9 cellular contexts compared by ENCODE assay signal in genomic region chr3:49013738-49014660, GRCh38. TPM values are rescaled to one million over a fixed set of nuclear protein-coding genes. Genes with fewer than 3 reads are reported as not detected.
DNase-seq lines count a peak whose midpoint lies in the region; ATAC-seq, FAIRE-seq and TF ChIP-seq lines count a peak whose summit lies in the region.
"Had no signal": no experiment of that assay in that cellular context is flagged by ENCODE, and none has a peak within 500 bp of the region (broad histone marks: within the 10 kb centered on the region; RNA-seq: fewer than 3 reads in every experiment).

No MANE protein-coding gene starts in this region.

- peak; percentile 44 for TF ChIP-seq CTCF in astrocyte (IDR thresholded peaks at IDR 0.05; ENCODE audit: insufficient read depth, low read depth, low read length)

- H3K27me3 Mint-ChIP-seq in astrocyte (ENCODE audit: low read depth, unreplicated experiment) (no peaks in the 10 kb centered on the region), memory B cell (no peaks in the 10 kb centered on the region)
- H3K27me3 Mint-ChIP-seq: dendritic cell treated with granulocyte-macrophage colony-stimulating factor and Interleukin-4, amounts not matched to agents 40 ng/mL and 50 ng/mL, for 4 days had no signal

- DNase-seq in activated effector memory CD4-positive, alpha-beta T cell treated with anti-CD3 and anti-CD28 coated beads, Interleukin-2, amount 50 U/mL, for 16 hours, result peak; percentile 82
- no peak for DNase-seq in activated effector memory CD4-positive, alpha-beta T cell treated with Interleukin-2 at 50 U/mL for 16 hours
- peak; percentile 4 for DNase-seq in NOMO-1 treated with DMSO at 0.1 percent for 48 hours (lab: John Stamatoyannopoulos, UW; ENCODE audit: unreplicated experiment)
- no peak for DNase-seq in astrocyte (ENCODE audit: low read depth)
- DNase-seq in memory B cell (ENCODE audit: low spot score in 2 of 2), result peak in 1 of 2 donors; percentile 53
- DNase-seq in NCI-H2171 (lab: John Stamatoyannopoulos, UW), result no peak
- DNase-seq in effector CD4-positive, alpha-beta T cell, result no peak

- no peak overlapping the region for H3K4me3 ChIP-seq in astrocyte (ENCODE audit: insufficient read depth, low read depth, low read length)

- peaks cover 84% of the 10 kb centered on the region for H3K79me2 ChIP-seq in astrocyte (ENCODE audit: insufficient read depth, low read length)

- H3K36me3 ChIP-seq in astrocyte (ENCODE audit: insufficient read depth, low read length), result peaks cover 27% of the 10 kb centered on the region

- ATAC-seq in memory B cell (ENCODE audit: low read depth) (peak; percentile 59), HG02970 (IDR thresholded peaks at IDR 0.05; ENCODE audit: low FRiP score, unreplicated experiment) (no peak)

- H3K9me3 Mint-ChIP-seq in astrocyte (ENCODE audit: unreplicated experiment) (no peaks in the 10 kb centered on the region), memory B cell (no peaks in the 10 kb centered on the region)
- H3K9me3 Mint-ChIP-seq: dendritic cell treated with granulocyte-macrophage colony-stimulating factor and Interleukin-4, amounts not matched to agents 40 ng/mL and 50 ng/mL, for 4 days had no signal

- H3K4me1 Mint-ChIP-seq in astrocyte (ENCODE audit: low read depth, unreplicated experiment) (peaks cover 8% of the 10 kb centered on the region), memory B cell (peaks cover 19% of the 10 kb centered on the region)

- no peak overlapping the region for H3K4me2 ChIP-seq in astrocyte (ENCODE audit: low read length)

- no peaks in the 10 kb centered on the region for H3K9me3 ChIP-seq in astrocyte (ENCODE audit: insufficient read depth, low read depth, low read length)

- no peak overlapping the region for H3K27ac ChIP-seq in astrocyte (ENCODE audit: low read depth, low read length)

- H3K27me3 ChIP-seq in astrocyte (ENCODE audit: insufficient read depth, low read length), result no peaks in the 10 kb centered on the region

- H4K20me1 ChIP-seq in astrocyte (ENCODE audit: insufficient read depth, low read length), result peaks cover 72% of the 10 kb centered on the region

- no peak overlapping the region for H3K9ac ChIP-seq in astrocyte (ENCODE audit: low read length)

- H3K4me1 ChIP-seq in astrocyte (ENCODE audit: insufficient read depth, low read length), result peaks cover 13% of the 10 kb centered on the region

- no peak overlapping the region for H3K4me3 Mint-ChIP-seq in astrocyte (ENCODE audit: unreplicated experiment)
- H3K4me3 Mint-ChIP-seq in memory B cell, result no peak overlapping the region
- H3K4me3 Mint-ChIP-seq: dendritic cell treated with granulocyte-macrophage colony-stimulating factor and Interleukin-4, amounts not matched to agents 40 ng/mL and 50 ng/mL, for 4 days had no signal

- H3K36me3 Mint-ChIP-seq in astrocyte (ENCODE audit: low read depth, unreplicated experiment) (peaks cover 26% of the 10 kb centered on the region), memory B cell (peaks cover 8% of the 10 kb centered on the region)

- no peak overlapping the region for H2AFZ ChIP-seq in astrocyte (ENCODE audit: low read depth, low read length)

- no peak overlapping the region for H3K27ac Mint-ChIP-seq in astrocyte (ENCODE audit: unreplicated experiment)
- no peak overlapping the region for H3K27ac Mint-ChIP-seq in memory B cell
- H3K27ac Mint-ChIP-seq: dendritic cell treated with granulocyte-macrophage colony-stimulating factor and Interleukin-4, amounts not matched to agents 40 ng/mL and 50 ng/mL, for 4 days had no signal

- FAIRE-seq in astrocyte (lab: Jason Lieb, UNC), result no peak

RNA-seq across cellular contexts. Expression of gene DALRD3, which starts 4.4 kb away (rescaled TPM):
- 18.5 and 25.1 TPM in 2 replicates for total RNA-seq in astrocyte

RNA-seq across cellular contexts. Expression of gene WDR6, which starts 6.8 kb away (rescaled TPM):
- 107 and 130 TPM in 2 replicates for total RNA-seq in astrocyte

RNA-seq across cellular contexts. Expression of gene NDUFAF3, which starts 7.9 kb away (rescaled TPM):
- total RNA-seq in astrocyte, result 75.4 and 84.8 TPM in 2 replicates

RNA-seq across cellular contexts. Expression of gene IMPDH2, which starts 15.2 kb away (rescaled TPM):
- 111 and 119 TPM in 2 replicates for total RNA-seq in astrocyte

RNA-seq across cellular contexts. Expression of gene P4HTM, which starts 24.0 kb away (rescaled TPM):
- total RNA-seq in astrocyte, result 25.0 and 28.1 TPM in 2 replicates

Comparison
In these comparisons a context has a peak if more than half of its experiments do, and no peak if none do; other contexts are left out.
1. DNase-seq: peak in activated effector memory CD4-positive, alpha-beta T cell treated with anti-CD3 and anti-CD28 coated beads, Interleukin-2, amount 50 U/mL, for 16 hours (single experiment) and NOMO-1 treated with DMSO at 0.1 percent for 48 hours (single experiment); none in activated effector memory CD4-positive, alpha-beta T cell treated with Interleukin-2 at 50 U/mL for 16 hours (single experiment), astrocyte (single experiment), NCI-H2171 (single experiment) and effector CD4-positive, alpha-beta T cell (single experiment).